In the genomic region with DNA sequence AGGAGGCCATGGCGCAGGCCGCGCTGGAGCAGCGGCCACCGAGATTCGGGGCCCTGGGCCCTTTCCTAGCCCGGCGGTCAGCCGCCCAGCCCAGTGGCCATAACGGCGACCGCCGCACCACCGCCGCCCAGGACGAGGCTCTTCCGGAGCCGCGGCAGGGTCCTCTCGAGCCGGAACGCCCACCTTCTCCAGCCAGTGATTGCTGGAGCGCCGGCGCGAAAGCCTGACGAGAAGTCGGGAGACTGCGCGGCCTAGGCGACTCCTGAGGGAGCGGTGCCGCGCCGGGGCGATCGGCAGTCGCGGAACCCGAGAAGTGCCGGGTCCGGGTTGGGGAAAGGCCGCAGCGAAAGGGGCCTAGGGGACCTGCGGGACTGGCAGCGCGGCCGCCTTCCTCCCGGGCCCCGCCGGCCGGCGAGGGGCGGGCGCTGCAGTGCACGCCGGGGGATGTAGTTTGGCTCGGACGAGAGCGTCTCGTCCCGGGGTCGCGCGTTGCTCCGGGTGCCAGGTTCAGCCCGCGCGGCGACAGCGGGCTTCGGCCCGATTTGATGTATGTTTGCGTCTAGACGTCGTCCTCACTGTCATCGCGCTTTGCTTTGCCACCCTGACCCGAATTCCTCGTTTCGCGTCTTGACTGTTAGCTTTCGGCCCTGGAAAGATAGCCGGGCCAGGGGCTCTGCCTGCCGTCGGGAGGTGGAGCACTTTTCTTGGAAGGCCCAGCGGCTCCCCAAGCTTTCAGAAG, we compare ENCODE assay signal across 8 cellular contexts. TPM values are rescaled to one million over a fixed set of nuclear protein-coding genes. Genes with fewer than 3 reads are reported as not detected.
DNase-seq lines count a peak whose midpoint lies in the region; ATAC-seq and TF ChIP-seq lines count a peak whose summit lies in the region.

A gene with protein sequence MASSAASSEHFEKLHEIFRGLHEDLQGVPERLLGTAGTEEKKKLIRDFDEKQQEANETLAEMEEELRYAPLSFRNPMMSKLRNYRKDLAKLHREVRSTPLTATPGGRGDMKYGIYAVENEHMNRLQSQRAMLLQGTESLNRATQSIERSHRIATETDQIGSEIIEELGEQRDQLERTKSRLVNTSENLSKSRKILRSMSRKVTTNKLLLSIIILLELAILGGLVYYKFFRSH (minus strand): TSS at position 153 of the 739 bp plus-strand sequence. CDS start 143 bp downstream, at position 10.

- peak within 1 kb of the TSS; percentile 93 for H3K27ac Mint-ChIP-seq in CD8-positive, alpha-beta T cell
- H3K27ac Mint-ChIP-seq in activated CD8-positive, alpha-beta T cell treated with anti-CD3 and anti-CD28 coated beads, Interleukin-2, amount 10 ng/mL, durations not matched to agents 7 days and 5 days: peak within 1 kb of the TSS; percentile 87

- no peaks in the 10 kb centered on the region for H3K27me3 ChIP-seq in CD8-positive, alpha-beta T cell (ENCODE audit: insufficient read depth, low read length)
- no peaks in the 10 kb centered on the region for H3K27me3 ChIP-seq in ectodermal cell (ENCODE audit: control insufficient read depth, insufficient read depth, low read length, poor library complexity, severe bottlenecking)
- no peaks in the 10 kb centered on the region for H3K27me3 ChIP-seq in lung (ENCODE audit: control insufficient read depth, insufficient read depth)

- CTCF ChIA-PET in CD8-positive, alpha-beta T cell (lab: Charles Lee): interaction anchor here (0.9 to 3.2 kb wide), 10 partner anchors 16 to 247 kb away, joined by 3 to 10 read pairs (median 3); a partner anchor contains a TSS
- CTCF ChIA-PET in activated CD8-positive, alpha-beta T cell treated with anti-CD3 and anti-CD28 coated beads, Interleukin-2, amount 10 ng/mL, durations not matched to agents 7 days and 5 days (lab: Charles Lee): interaction anchor here (0.6 to 4.1 kb wide), 15 partner anchors 7 to 103 kb away, joined by 3 to 28 read pairs (median 4); a partner anchor contains a TSS

- intact Hi-C loops in CD8-positive, alpha-beta T cell (cut with DNase I, micrococcal nuclease): loop anchor here (1.0 to 10.0 kb wide), 10 partner anchors 21 to 1720 kb away; a partner anchor contains a TSS

- no peak for TF ChIP-seq CTCF in CD8-positive, alpha-beta T cell (IDR thresholded peaks at IDR 0.05)
- no peak for TF ChIP-seq CTCF in lung (IDR thresholded peaks at IDR 0.05; ENCODE audit: control extremely low read depth, extremely low read depth)

- H3K4me1 Mint-ChIP-seq in CD8-positive, alpha-beta T cell (ENCODE audit: low read depth): peaks cover 39% of the 10 kb centered on the region
- peaks cover 37% of the 10 kb centered on the region for H3K4me1 Mint-ChIP-seq in activated CD8-positive, alpha-beta T cell treated with anti-CD3 and anti-CD28 coated beads, Interleukin-2, amount 10 ng/mL, durations not matched to agents 7 days and 5 days (ENCODE audit: low read depth)

- H3K36me3 Mint-ChIP-seq in CD8-positive, alpha-beta T cell: peaks cover 15% of the 10 kb centered on the region
- peaks cover 30% of the 10 kb centered on the region for H3K36me3 Mint-ChIP-seq in activated CD8-positive, alpha-beta T cell treated with anti-CD3 and anti-CD28 coated beads, Interleukin-2, amount 10 ng/mL, durations not matched to agents 7 days and 5 days (ENCODE audit: low read depth)

- no peaks in the 10 kb centered on the region for H3K27me3 Mint-ChIP-seq in CD8-positive, alpha-beta T cell (ENCODE audit: low read depth)
- H3K27me3 Mint-ChIP-seq in activated CD8-positive, alpha-beta T cell treated with anti-CD3 and anti-CD28 coated beads, Interleukin-2, amount 10 ng/mL, durations not matched to agents 7 days and 5 days (ENCODE audit: low read depth): no peaks in the 10 kb centered on the region

- H3K9me3 Mint-ChIP-seq in CD8-positive, alpha-beta T cell: no peaks in the 10 kb centered on the region
- no peaks in the 10 kb centered on the region for H3K9me3 Mint-ChIP-seq in activated CD8-positive, alpha-beta T cell treated with anti-CD3 and anti-CD28 coated beads, Interleukin-2, amount 10 ng/mL, durations not matched to agents 7 days and 5 days (ENCODE audit: insufficient read depth)

- H3K36me3 ChIP-seq in CD8-positive, alpha-beta T cell (ENCODE audit: insufficient read depth, low read length): peaks cover 4% of the 10 kb centered on the region
- H3K36me3 ChIP-seq in ectodermal cell (ENCODE audit: control insufficient read depth, insufficient read depth, low read length): peaks cover 15% of the 10 kb centered on the region
- H3K36me3 ChIP-seq in lung (ENCODE audit: control insufficient read depth in 2 of 2, insufficient read depth in 2 of 2, low read length in 2 of 2): peaks cover 4 to 6% of the 10 kb centered on the region in 2 donors

- peak; percentile 64 to 89 (median 78) for DNase-seq in CD8-positive, alpha-beta T cell
- DNase-seq in HK-2 (ENCODE audit: unreplicated experiment): peak; percentile 80
- peak; percentile 18 for DNase-seq in NCI-H82 treated with DMSO at 0.1 percent for 48 hours (lab: John Stamatoyannopoulos, UW; ENCODE audit: unreplicated experiment)
- peak; percentile 76 for DNase-seq in activated CD8-positive, alpha-beta T cell treated with anti-CD3 and anti-CD28 coated beads, Interleukin-2, amount 10 ng/mL, durations not matched to agents 7 days and 5 days
- peak; percentile 82 for DNase-seq in lung (ENCODE audit: low spot score)
- peak; percentile 55 to 73 (median 67) for DNase-seq in stimulated activated CD4-positive, alpha-beta T cell treated with anti-CD3 and anti-CD28 coated beads, TNF-alpha, amount 100 ng/mL, for 4 hours (ENCODE audit: low read depth in 3 of 3)

- ATAC-seq in CD8-positive, alpha-beta T cell: peak; percentile 92
- ATAC-seq in GM19455 (IDR thresholded peaks at IDR 0.05; ENCODE audit: unreplicated experiment) (peak; percentile 89), lung (ENCODE audit: insufficient read depth, low FRiP score) (peak; percentile 95)
- ATAC-seq in activated CD8-positive, alpha-beta T cell treated with anti-CD3 and anti-CD28 coated beads, Interleukin-2, amount 10 ng/mL, durations not matched to agents 7 days and 5 days: peak; percentile 94

- H3K4me3 ChIP-seq in CD8-positive, alpha-beta T cell (ENCODE audit: low read depth, low read length): peak within 1 kb of the TSS; percentile 82
- peak within 1 kb of the TSS; percentile 84 for H3K4me3 ChIP-seq in ectodermal cell (ENCODE audit: insufficient read depth, low read depth, low read length)
- peak within 1 kb of the TSS; percentile 93 for H3K4me3 ChIP-seq in lung

- no peaks in the 10 kb centered on the region for H3K9me3 ChIP-seq in CD8-positive, alpha-beta T cell (ENCODE audit: low read length)
- H3K9me3 ChIP-seq in ectodermal cell (ENCODE audit: control insufficient read depth, low read length) (no peaks in the 10 kb centered on the region), lung (ENCODE audit: control insufficient read depth in 2 of 2, insufficient read depth in 1 of 2, low read length in 1 of 2) (no peaks in the 10 kb centered on the region)

- peaks cover 32% of the 10 kb centered on the region for H3K4me1 ChIP-seq in CD8-positive, alpha-beta T cell (ENCODE audit: insufficient read depth, low read length)
- no peaks in the 10 kb centered on the region for H3K4me1 ChIP-seq in ectodermal cell (ENCODE audit: control insufficient read depth, insufficient read depth, low read length)
- H3K4me1 ChIP-seq in lung (ENCODE audit: control insufficient read depth in 2 of 2, insufficient read depth in 2 of 2, low read length in 2 of 2): peaks cover 6 to 13% of the 10 kb centered on the region in 2 donors

- WGBS in ectodermal cell, 2 experiments: 0 to 1% methylated on average over 87 of the region's 87 CpGs
- WGBS in lung, 2 donors: 0 to 1% methylated on average over 72 to 87 of the region's 87 CpGs

- peak within 1 kb of the TSS; percentile 95 for H3K27ac ChIP-seq in CD8-positive, alpha-beta T cell (ENCODE audit: low read depth, low read length)
- peak within 1 kb of the TSS; percentile 96 for H3K27ac ChIP-seq in ectodermal cell (ENCODE audit: insufficient read depth, low read depth, low read length, poor library complexity, severe bottlenecking)
- peak within 1 kb of the TSS; percentile 90 to 99 for H3K27ac ChIP-seq in lung (ENCODE audit: low read depth in 1 of 2, low read length in 1 of 2)

- POLR2A ChIA-PET in CD8-positive, alpha-beta T cell (lab: Charles Lee): interaction anchor here (0.8 to 1.1 kb wide), 10 partner anchors 18 to 327 kb away, joined by 3 to 5 read pairs (median 4); a partner anchor contains a TSS
- POLR2A ChIA-PET in activated CD8-positive, alpha-beta T cell treated with anti-CD3 and anti-CD28 coated beads, Interleukin-2, amount 10 ng/mL, durations not matched to agents 7 days and 5 days (lab: Charles Lee): interaction anchor here (0.7 to 1.2 kb wide), 4 partner anchors 18 to 52 kb away, joined by 3 to 5 read pairs (median 4); a partner anchor contains a TSS

- peak within 1 kb of the TSS; percentile 94 for H3K4me3 Mint-ChIP-seq in CD8-positive, alpha-beta T cell
- peak within 1 kb of the TSS; percentile 83 for H3K4me3 Mint-ChIP-seq in activated CD8-positive, alpha-beta T cell treated with anti-CD3 and anti-CD28 coated beads, Interleukin-2, amount 10 ng/mL, durations not matched to agents 7 days and 5 days

RNA-seq across cellular contexts. Expression of the gene that starts here (rescaled TPM):
- 10 to 100 TPM; 27.6 to 31.1 TPM for total RNA-seq in CD8-positive, alpha-beta T cell
- total RNA-seq in activated CD8-positive, alpha-beta T cell treated with anti-CD3 and anti-CD28 coated beads, Interleukin-2, amount 10 ng/mL, durations not matched to agents 7 days and 5 days: 10 to 100 TPM; 69.6 to 70.6 TPM
- 102 TPM for polyA plus RNA-seq in ectodermal cell (2013, experiment 1 of 4)
- 103 TPM for polyA plus RNA-seq in ectodermal cell (2013, experiment 2 of 4)
- polyA plus RNA-seq in ectodermal cell (2013, experiment 3 of 4): 76.1 TPM
- 85.7 TPM for polyA plus RNA-seq in ectodermal cell (2013, experiment 4 of 4)
- 100 to 1,000 TPM in 1 of 2 donors, 10 to 100 TPM in 1; 43.9 to 105 TPM for total RNA-seq in lung
- polyA plus RNA-seq in lung: 10 to 100 TPM; 48.4 to 86.6 TPM

Comparison
In these comparisons a context has a peak if more than half of its experiments do, and no peak if none do; other contexts are left out.
1. Peak in every context shown above with its lines: DNase-seq, ATAC-seq, H3K4me3 ChIP-seq and H3K27ac ChIP-seq.
2. DNase-seq: peak in every context shown above with its lines; median percentile 82 in lung; 80 in HK-2; 78 in CD8-positive, alpha-beta T cell; 76 in activated CD8-positive, alpha-beta T cell treated with anti-CD3 and anti-CD28 coated beads, Interleukin-2, amount 10 ng/mL, durations not matched to agents 7 days and 5 days; 67 in stimulated activated CD4-positive, alpha-beta T cell treated with anti-CD3 and anti-CD28 coated beads, TNF-alpha, amount 100 ng/mL, for 4 hours; 18 in NCI-H82 treated with DMSO at 0.1 percent for 48 hours.